1 cellular context compared by ENCODE assay signal in genomic region chr10:42646214-42646613, GRCh38.
TF ChIP-seq lines count a peak whose summit lies in the region.

No MANE protein-coding gene starts in this region.

TF ChIP-seq in K562, 482 proteins besides CTCF, POLR2A, EP300 and RAD21 (continued from another document):
- TF ChIP-seq MGA (IDR thresholded peaks at IDR 0.05): peak; percentile 71
- TF ChIP-seq ZNF354B (CRISPR knock-in tag; IDR thresholded peaks at IDR 0.05): no peak
- 0 out of 4 replicates have a peak, but pooled peaks of 1 of the 2 experiments have one; percentile 9 for TF ChIP-seq TEAD1 (CRISPR knock-in tag; IDR thresholded peaks at IDR 0.05)
